Comparison of ENCODE assay signal across 8 cellular contexts in genomic region chr5:150357326-150358260, GRCh38. TPM values are rescaled to one million over a fixed set of nuclear protein-coding genes. Genes with fewer than 3 reads are reported as not detected.
DNase-seq lines count a peak whose midpoint lies in the region; ATAC-seq, FAIRE-seq and TF ChIP-seq lines count a peak whose summit lies in the region.

TSS of gene TCOF1 (plus strand) at chr5:150357697. CDS start at chr5:150357747, 50 bp downstream.

- H3K4me1 ChIP-seq in pancreas (peaks cover 0 to 9% (median 0%) of the 10 kb centered on the region in 3 donors), tibial artery (peaks cover 0 to 21% (median 14%) of the 10 kb centered on the region in 4 donors)

- intact Hi-C loops in head of caudate nucleus (cut with DNase I) (loop anchor here (10.0 kb wide), 1 partner anchor 87 kb away; the partner anchor contains the start of gene RPS14), pancreas (cut with DNase I) (no loop called here), tibial artery (cut with DNase I; ENCODE audit: low total_unique reads) (no loop called here)

- WGBS in pancreas, 2 donors: 0% methylated on average over 72 to 90 of the region's 90 CpGs

- H3K27me3 ChIP-seq in SU-DHL-6 (ENCODE audit: low read length) (no peaks in the 10 kb centered on the region), pancreas (no peaks in the 10 kb centered on the region), tibial artery (no peaks in the 10 kb centered on the region)

- peaks cover 30% of the 10 kb centered on the region for H3K4me1 Mint-ChIP-seq in activated naive CD8-positive, alpha-beta T cell treated with anti-CD3 and anti-CD28 coated beads, Interleukin-2, amount 10 ng/mL, durations not matched to agents 7 days and 5 days

- H3K36me3 ChIP-seq in SU-DHL-6 (ENCODE audit: low read length): peaks cover 4% of the 10 kb centered on the region; the same call in 1 of the 2 replicates
- peaks cover 0 to 11% (median 0%) of the 10 kb centered on the region in 3 donors for H3K36me3 ChIP-seq in pancreas
- peaks cover 9 to 26% (median 18%) of the 10 kb centered on the region in 3 donors for H3K36me3 ChIP-seq in tibial artery

- no peaks in the 10 kb centered on the region for H3K9me3 ChIP-seq in SU-DHL-6 (ENCODE audit: insufficient read depth, low read length)
- no peaks in the 10 kb centered on the region for H3K9me3 ChIP-seq in pancreas
- H3K9me3 ChIP-seq in tibial artery: no peaks in the 10 kb centered on the region

- H3K4me3 ChIP-seq in SU-DHL-6 (ENCODE audit: insufficient read depth, low read length, poor library complexity, severe bottlenecking): peak within 1 kb of the TSS; percentile 96
- peak within 1 kb of the TSS; percentile 80 to 97 (median 90) for H3K4me3 ChIP-seq in pancreas
- peak within 1 kb of the TSS; percentile 67 to 85 for H3K4me3 ChIP-seq in tibial artery

- peak; percentile 48 for TF ChIP-seq POLR2A in GM10847 (IDR thresholded peaks at IDR 0.05; ENCODE audit: extremely low read depth, insufficient read length)

- H3K9me3 Mint-ChIP-seq in activated naive CD8-positive, alpha-beta T cell treated with anti-CD3 and anti-CD28 coated beads, Interleukin-2, amount 10 ng/mL, durations not matched to agents 7 days and 5 days: no peaks in the 10 kb centered on the region

- POLR2A ChIA-PET in activated naive CD8-positive, alpha-beta T cell treated with anti-CD3 and anti-CD28 coated beads, Interleukin-2, amount 10 ng/mL, durations not matched to agents 7 days and 5 days (lab: Charles Lee): interaction anchor here (0.6 to 1.4 kb wide), 6 partner anchors 55 to 208 kb away, joined by 3 to 6 read pairs (median 4); partner anchors contain the start of genes CD74 and RPS14

- H2AFZ ChIP-seq in SU-DHL-6 (ENCODE audit: low read depth, low read length, severe bottlenecking): peak within 1 kb of the TSS; percentile 97

- TF ChIP-seq CTCF in SU-DHL-6 (IDR thresholded peaks at IDR 0.05; ENCODE audit: insufficient read depth, low read length, poor library complexity, severe bottlenecking) (no peak), pancreas (IDR thresholded peaks at IDR 0.05) (no peak), tibial artery (IDR thresholded peaks at IDR 0.05) (no peak)

- peaks cover 9% of the 10 kb centered on the region for H3K27me3 Mint-ChIP-seq in activated naive CD8-positive, alpha-beta T cell treated with anti-CD3 and anti-CD28 coated beads, Interleukin-2, amount 10 ng/mL, durations not matched to agents 7 days and 5 days

- H3F3A ChIP-seq in SU-DHL-6 (ENCODE audit: insufficient read depth): no peaks in the 10 kb centered on the region

- no peaks in the 10 kb centered on the region for H3K9me2 ChIP-seq in SU-DHL-6 (replicated peaks; ENCODE audit: insufficient read depth, low read length)

- H3K36me3 Mint-ChIP-seq in activated naive CD8-positive, alpha-beta T cell treated with anti-CD3 and anti-CD28 coated beads, Interleukin-2, amount 10 ng/mL, durations not matched to agents 7 days and 5 days: peaks cover 11% of the 10 kb centered on the region

- peak; percentile 96 for ATAC-seq in HG02678 (IDR thresholded peaks at IDR 0.05; ENCODE audit: unreplicated experiment)
- peak; percentile 90 for ATAC-seq in activated naive CD8-positive, alpha-beta T cell treated with anti-CD3 and anti-CD28 coated beads, Interleukin-2, amount 10 ng/mL, durations not matched to agents 7 days and 5 days (ENCODE audit: low read depth)
- peak; percentile 99 to 100 (median 99) for ATAC-seq in pancreas

- peaks cover 47% of the 10 kb centered on the region for H3K79me2 ChIP-seq in SU-DHL-6 (ENCODE audit: insufficient read depth, low read length)

- H4K20me1 ChIP-seq in SU-DHL-6 (ENCODE audit: low read depth, low read length): no peaks in the 10 kb centered on the region; the same call in 1 of the 2 replicates

- H3K27ac ChIP-seq in SU-DHL-6 (ENCODE audit: low read depth, low read length): peak within 1 kb of the TSS; percentile 50
- H3K27ac ChIP-seq in pancreas: peak within 1 kb of the TSS in 1 of 4 donors; percentile 36
- H3K27ac ChIP-seq in tibial artery: peak within 1 kb of the TSS; percentile 62 to 67

- peak within 1 kb of the TSS; percentile 92 for H3K9ac ChIP-seq in SU-DHL-6 (ENCODE audit: low read length)

- peak within 1 kb of the TSS; percentile 88 for H3K27ac Mint-ChIP-seq in activated naive CD8-positive, alpha-beta T cell treated with anti-CD3 and anti-CD28 coated beads, Interleukin-2, amount 10 ng/mL, durations not matched to agents 7 days and 5 days

- peak; percentile 71 for FAIRE-seq in pancreas (lab: Jason Lieb, UNC)

- H3K4me3 Mint-ChIP-seq in activated naive CD8-positive, alpha-beta T cell treated with anti-CD3 and anti-CD28 coated beads, Interleukin-2, amount 10 ng/mL, durations not matched to agents 7 days and 5 days: peak within 1 kb of the TSS; percentile 89

- H3K4me2 ChIP-seq in SU-DHL-6 (ENCODE audit: low read depth, low read length, poor library complexity, severe bottlenecking): peak within 1 kb of the TSS; percentile 72

- DNase-seq in NCI-H128 (lab: John Stamatoyannopoulos, UW; ENCODE audit: unreplicated experiment): peak; percentile 87
- DNase-seq in activated naive CD8-positive, alpha-beta T cell treated with anti-CD3 and anti-CD28 coated beads, Interleukin-2, amount 10 ng/mL, durations not matched to agents 7 days and 5 days: peak; percentile 99
- DNase-seq in head of caudate nucleus: peak; percentile 94 to 99 (median 98)
- peak; percentile 95 to 99 (median 98) for DNase-seq in pancreas
- peak; percentile 97 for DNase-seq in tibial artery

RNA-seq across cellular contexts. Expression of gene TCOF1, which starts in this region (rescaled TPM):
- total RNA-seq in activated naive CD8-positive, alpha-beta T cell treated with anti-CD3 and anti-CD28 coated beads, Interleukin-2, amount 10 ng/mL, durations not matched to agents 7 days and 5 days: 10 to 100 TPM; 68.8 to 72.5 TPM
- total RNA-seq in pancreas: 10 to 100 TPM in 5 of 6 donors, 1 to 10 TPM in 1; 8.7 to 19.5 (median 12.8) TPM
- polyA plus RNA-seq in pancreas: 10 to 100 TPM; 15.8 to 19.9 TPM
